Comparison of ENCODE assay signal across 14 cellular contexts in the genomic region with DNA sequence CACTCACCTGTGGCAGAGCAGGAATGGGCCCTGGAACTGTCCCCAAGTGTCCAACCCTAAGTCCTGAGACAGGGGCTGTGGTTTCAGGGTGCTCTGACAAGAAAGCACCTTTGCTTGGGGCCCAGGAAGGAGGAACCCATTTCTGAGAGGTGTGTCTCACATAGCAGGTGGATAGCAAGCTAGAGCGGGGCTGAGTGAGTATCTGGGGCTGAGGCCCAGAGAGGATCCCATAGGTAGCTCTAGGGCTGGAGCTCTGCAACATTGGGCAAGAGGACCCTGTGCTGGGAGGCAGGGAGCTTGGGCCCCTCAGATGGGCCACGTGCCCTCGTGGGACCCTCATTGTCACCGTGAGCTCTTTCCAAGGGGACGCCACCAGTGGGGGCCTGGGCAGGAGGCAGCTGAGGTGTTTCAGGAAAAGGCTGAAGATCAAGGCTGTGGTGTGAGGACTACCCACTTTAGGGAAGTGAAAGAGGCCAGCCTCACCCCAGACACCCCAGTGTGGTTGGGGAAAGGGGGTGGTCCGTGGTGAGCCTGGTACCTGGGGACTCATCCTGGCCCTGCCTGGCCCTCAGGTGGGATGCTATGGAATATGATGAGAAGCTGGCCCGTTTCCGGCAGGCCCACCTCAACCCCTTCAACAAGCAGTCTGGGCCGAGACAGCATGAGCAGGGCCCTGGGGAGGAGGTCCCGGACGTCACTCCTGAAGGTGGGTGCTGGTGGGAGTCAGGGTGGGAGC. TPM values are rescaled to one million over a fixed set of nuclear protein-coding genes. Genes with fewer than 3 reads are reported as not detected.
DNase-seq lines count a peak whose midpoint lies in the region; ATAC-seq, FAIRE-seq and TF ChIP-seq lines count a peak whose summit lies in the region.
"Had no signal": no experiment of that assay in that cellular context is flagged by ENCODE, and none has a peak within 500 bp of the region (broad histone marks: within the 10 kb centered on the region; RNA-seq: fewer than 3 reads in every experiment).

No MANE protein-coding gene starts in this region.

- H3K27ac ChIP-seq in osteoblast (ENCODE audit: low read depth, low read length) = no peak overlapping the region
- H3K27ac ChIP-seq in body of pancreas = no peak overlapping the region
- no peak overlapping the region for H3K27ac ChIP-seq in SK-N-SH (ENCODE audit: low read depth in 2 of 2, low read length in 1 of 2)
- H3K27ac ChIP-seq in ovary = no peak overlapping the region
- H3K27ac ChIP-seq: left lung, pancreas had no signal

- DNase-seq in GM19239 (ENCODE audit: insufficient read length, low spot score) (peak; percentile 79), NAMALWA (ENCODE audit: low spot score) (peak; percentile 41), osteoblast (ENCODE audit: insufficient read length, low spot score, missing footprints) (peak; percentile 77), body of pancreas (no peak), SK-N-SH (no peak), ovary (no peak)
- no peak for DNase-seq in activated CD8-positive, alpha-beta T cell treated with anti-CD3 and anti-CD28 coated beads, Interleukin-2, amount 10 ng/mL, durations not matched to agents 7 days and 5 days
- DNase-seq: activated T-cell treated with anti-CD3 and anti-CD28 coated beads, Interleukin-2, amount 50 U/mL, for 4 hours; NCI-H2029 had no signal

- ATAC-seq in HG02610 (IDR thresholded peaks at IDR 0.05; ENCODE audit: unreplicated experiment) (peak; percentile 55), body of pancreas (no peak)
- no peak for ATAC-seq in activated CD8-positive, alpha-beta T cell treated with anti-CD3 and anti-CD28 coated beads, Interleukin-2, amount 10 ng/mL, durations not matched to agents 7 days and 5 days
- ATAC-seq: activated T-cell treated with anti-CD3 and anti-CD28 coated beads, Interleukin-2, amount 50 U/mL, for 4 hours; left lung; pancreas had no signal

- peaks cover 2% of the 10 kb centered on the region for H3K36me3 Mint-ChIP-seq in activated CD8-positive, alpha-beta T cell treated with anti-CD3 and anti-CD28 coated beads, Interleukin-2, amount 10 ng/mL, durations not matched to agents 7 days and 5 days (ENCODE audit: low read depth)

- no peaks in the 10 kb centered on the region for H3K27me3 Mint-ChIP-seq in activated CD8-positive, alpha-beta T cell treated with anti-CD3 and anti-CD28 coated beads, Interleukin-2, amount 10 ng/mL, durations not matched to agents 7 days and 5 days (ENCODE audit: low read depth)
- H3K27me3 Mint-ChIP-seq: stimulated activated naive CD8-positive, alpha-beta T cell treated with anti-CD3 and anti-CD28 coated beads, Interleukin-15, Interleukin-2, amounts not matched to agents 100 ng/mL and 50 ng/mL, for 24 hours had no signal

- no peak overlapping the region for H3K27ac Mint-ChIP-seq in activated CD8-positive, alpha-beta T cell treated with anti-CD3 and anti-CD28 coated beads, Interleukin-2, amount 10 ng/mL, durations not matched to agents 7 days and 5 days
- H3K27ac Mint-ChIP-seq: stimulated activated naive CD8-positive, alpha-beta T cell treated with anti-CD3 and anti-CD28 coated beads, Interleukin-15, Interleukin-2, amounts not matched to agents 100 ng/mL and 50 ng/mL, for 24 hours had no signal

- H2AFZ ChIP-seq in osteoblast (ENCODE audit: low read length) = no peak overlapping the region
- H2AFZ ChIP-seq in SK-N-SH (ENCODE audit: low read depth) = no peak overlapping the region

- TF ChIP-seq EP300 in SK-N-SH (IDR thresholded peaks at IDR 0.05; ENCODE audit: borderline replicate concordance in 1 of 2, low read depth in 1 of 2, low read length in 1 of 2) (no peak), ovary (IDR thresholded peaks at IDR 0.05) (no peak)

- peaks cover 11% of the 10 kb centered on the region for H3K36me3 ChIP-seq in osteoblast (ENCODE audit: insufficient read depth, low read length)
- peaks cover 3 to 4% of the 10 kb centered on the region in 2 donors for H3K36me3 ChIP-seq in body of pancreas (replicated peaks in 1 of 2; ENCODE audit: insufficient read depth in 1 of 2, low read depth in 2 of 2)
- peaks cover 0 to 21% of the 10 kb centered on the region in 2 experiments for H3K36me3 ChIP-seq in SK-N-SH (replicated peaks in 1 of 2; ENCODE audit: control insufficient read depth in 1 of 2, insufficient read depth in 2 of 2, low read length in 1 of 2)
- no peaks in the 10 kb centered on the region for H3K36me3 ChIP-seq in ovary

- H3K4me2 ChIP-seq in osteoblast (ENCODE audit: insufficient read depth, low read length) (no peak overlapping the region), SK-N-SH (no peak overlapping the region)

- TF ChIP-seq POLR2A in body of pancreas (IDR thresholded peaks at IDR 0.05) (no peak), ovary (IDR thresholded peaks at IDR 0.05) (no peak)

- H3K4me1 Mint-ChIP-seq in activated CD8-positive, alpha-beta T cell treated with anti-CD3 and anti-CD28 coated beads, Interleukin-2, amount 10 ng/mL, durations not matched to agents 7 days and 5 days (ENCODE audit: low read depth) = peaks cover 7% of the 10 kb centered on the region

- no peaks in the 10 kb centered on the region for H3K9me3 ChIP-seq in osteoblast (ENCODE audit: low read depth, low read length)
- H3K9me3 ChIP-seq in body of pancreas = no peaks in the 10 kb centered on the region
- no peaks in the 10 kb centered on the region for H3K9me3 ChIP-seq in SK-N-SH
- no peaks in the 10 kb centered on the region for H3K9me3 ChIP-seq in ovary
- H3K9me3 ChIP-seq: left lung, pancreas had no signal

- TF ChIP-seq CTCF in osteoblast (IDR thresholded peaks at IDR 0.05; ENCODE audit: extremely low read depth, low read depth, low read length) = no peak
- no peak for TF ChIP-seq CTCF in body of pancreas (IDR thresholded peaks at IDR 0.05)
- no peak for TF ChIP-seq CTCF in SK-N-SH (IDR thresholded peaks at IDR 0.05)
- no peak for TF ChIP-seq CTCF in ovary (IDR thresholded peaks at IDR 0.05)

- H3K9me2 ChIP-seq in SK-N-SH = no peaks in the 10 kb centered on the region

- intact Hi-C loops in body of pancreas (cut with DNase I) (no loop called here), ovary (cut with DNase I) (no loop called here)

- H3K4me3 ChIP-seq in osteoblast (ENCODE audit: insufficient read depth, low read length) (no peak overlapping the region), body of pancreas (no peak overlapping the region), SK-N-SH (ENCODE audit: low read depth in 2 of 2, low read length in 1 of 2) (no peak overlapping the region), ovary (no peak overlapping the region)
- H3K4me3 ChIP-seq: left lung, pancreas had no signal

- H3K79me2 ChIP-seq in osteoblast (ENCODE audit: insufficient read depth, low read length) (peaks cover 52% of the 10 kb centered on the region), SK-N-SH (ENCODE audit: insufficient read depth) (peaks cover 21% of the 10 kb centered on the region; the same call in 1 of the 2 replicates)

- H3K4me1 ChIP-seq in osteoblast (ENCODE audit: insufficient read depth, low read length) (peaks cover 5% of the 10 kb centered on the region), body of pancreas (peaks cover 10% of the 10 kb centered on the region), SK-N-SH (ENCODE audit: control insufficient read depth in 1 of 2, insufficient read depth in 2 of 2, low read depth in 1 of 2, low read length in 1 of 2) (peaks cover 0 to 15% of the 10 kb centered on the region in 2 experiments; a peak in 1 of 4 replicates), ovary (ENCODE audit: insufficient read depth) (peaks cover 5% of the 10 kb centered on the region)

- no peak overlapping the region for H3K9ac ChIP-seq in SK-N-SH

- WGBS in body of pancreas, 2 donors = 87 to 92% methylated on average over 9 to 11 of the region's 11 CpGs
- WGBS in SK-N-SH (ENCODE audit: low lambda C conversion rate) = 97% methylated on average over 9 of the region's 11 CpGs
- 92 to 93% (median 93%) methylated on average over 11 of the region's 11 CpGs for WGBS in ovary, 3 donors

- no peaks in the 10 kb centered on the region for H3K27me3 ChIP-seq in osteoblast (ENCODE audit: insufficient read depth, low read length)
- H3K27me3 ChIP-seq in body of pancreas = no peaks in the 10 kb centered on the region
- H3K27me3 ChIP-seq in SK-N-SH (ENCODE audit: insufficient read depth) = no peaks in the 10 kb centered on the region
- no peaks in the 10 kb centered on the region for H3K27me3 ChIP-seq in ovary
- H3K27me3 ChIP-seq: left lung, pancreas had no signal

- H4K20me1 ChIP-seq in osteoblast (ENCODE audit: insufficient read depth, low read length) (peaks cover 17% of the 10 kb centered on the region), SK-N-SH (ENCODE audit: insufficient read depth) (0 out of 2 replicates have a peak, but pooled peaks cover 3% of the 10 kb centered on the region)

- CTCF ChIA-PET in activated CD8-positive, alpha-beta T cell treated with anti-CD3 and anti-CD28 coated beads, Interleukin-2, amount 10 ng/mL, durations not matched to agents 7 days and 5 days (lab: Charles Lee) = no interaction called here
- CTCF ChIA-PET in SK-N-SH (lab: Yijun Ruan, JAX) = interaction anchor here (1.0 to 2.3 kb wide), 4 partner anchors 13 to 248 kb away, joined by 3 to 4 read pairs (median 3); no protein-coding TSS in a partner anchor

- H3K9me3 Mint-ChIP-seq in activated CD8-positive, alpha-beta T cell treated with anti-CD3 and anti-CD28 coated beads, Interleukin-2, amount 10 ng/mL, durations not matched to agents 7 days and 5 days (ENCODE audit: insufficient read depth) = no peaks in the 10 kb centered on the region
- H3K9me3 Mint-ChIP-seq: activated T-cell treated with anti-CD3 and anti-CD28 coated beads, Interleukin-2, amount 50 U/mL, for 4 hours; stimulated activated naive CD8-positive, alpha-beta T cell treated with anti-CD3 and anti-CD28 coated beads, Interleukin-15, Interleukin-2, amounts not matched to agents 100 ng/mL and 50 ng/mL, for 24 hours had no signal

- H3K4me3 Mint-ChIP-seq in activated CD8-positive, alpha-beta T cell treated with anti-CD3 and anti-CD28 coated beads, Interleukin-2, amount 10 ng/mL, durations not matched to agents 7 days and 5 days = no peak overlapping the region
- H3K4me3 Mint-ChIP-seq: activated T-cell treated with anti-CD3 and anti-CD28 coated beads, Interleukin-2, amount 50 U/mL, for 4 hours; stimulated activated naive CD8-positive, alpha-beta T cell treated with anti-CD3 and anti-CD28 coated beads, Interleukin-15, Interleukin-2, amounts not matched to agents 100 ng/mL and 50 ng/mL, for 24 hours had no signal

- POLR2A ChIA-PET in activated CD8-positive, alpha-beta T cell treated with anti-CD3 and anti-CD28 coated beads, Interleukin-2, amount 10 ng/mL, durations not matched to agents 7 days and 5 days (lab: Charles Lee) = interaction anchor here (0.6 kb wide), 1 partner anchor 83 kb away, joined by 3 read pairs; no protein-coding TSS in a partner anchor
- POLR2A ChIA-PET in SK-N-SH (lab: Yijun Ruan, JAX) = no interaction called here

- no peaks in the 10 kb centered on the region for H3F3A ChIP-seq in SK-N-SH (replicated peaks; ENCODE audit: insufficient read depth)

- no peak for TF ChIP-seq RAD21 in SK-N-SH (IDR thresholded peaks at IDR 0.05; ENCODE audit: low read length)

- peak; percentile 81 for FAIRE-seq in GM19239 (lab: Jason Lieb, UNC)
- FAIRE-seq: pancreas, RCC 7860 had no signal

RNA-seq across cellular contexts. Expression of gene DEF8, which starts 5.3 kb away (rescaled TPM):
- total RNA-seq in osteoblast (48.6 and 48.9 TPM in 2 replicates), body of pancreas (10 to 100 TPM; 51.6 to 80.8 TPM), ovary (10 to 100 TPM; 37.8 to 64.4 (median 53.3) TPM)
- 10 to 100 TPM; 19.8 to 25.7 TPM for total RNA-seq in activated CD8-positive, alpha-beta T cell treated with anti-CD3 and anti-CD28 coated beads, Interleukin-2, amount 10 ng/mL, durations not matched to agents 7 days and 5 days
- polyA plus RNA-seq in SK-N-SH (2012; rRNA removed) (112 and 119 TPM in 2 replicates), ovary (10 to 100 TPM; 17.9 to 44.4 TPM)
- polyA plus RNA-seq in SK-N-SH (2012; cell fraction: cytosol; rRNA removed) = 64.2 and 86.4 TPM in 2 replicates
- polyA plus RNA-seq in SK-N-SH (2012; cell fraction: nucleus; rRNA removed) = 254 and 369 TPM in 2 replicates

RNA-seq across cellular contexts. Expression of gene TUBB3, which starts 30.7 kb away (rescaled TPM):
- 166 and 239 TPM in 2 replicates for total RNA-seq in osteoblast
- 1 to 10 TPM; 1.1 to 1.3 TPM for total RNA-seq in activated CD8-positive, alpha-beta T cell treated with anti-CD3 and anti-CD28 coated beads, Interleukin-2, amount 10 ng/mL, durations not matched to agents 7 days and 5 days
- 1 to 10 TPM in 1 of 2 donors, not detected in 1; 2.9 TPM for total RNA-seq in body of pancreas
- polyA plus RNA-seq in SK-N-SH (2012; rRNA removed) = 375 and 428 TPM in 2 replicates
- 199 and 310 TPM in 2 replicates for polyA plus RNA-seq in SK-N-SH (2012; cell fraction: cytosol; rRNA removed)
- 384 TPM in 2 replicates for polyA plus RNA-seq in SK-N-SH (2012; cell fraction: nucleus; rRNA removed)
- 10 to 100 TPM in 1 of 7 donors, 1 to 10 TPM in 5, under 1 TPM in 1; 0.73 to 22.6 (median 2.5) TPM for total RNA-seq in ovary
- polyA plus RNA-seq in ovary = 1 to 10 TPM; 1.4 to 2.7 TPM

RNA-seq across cellular contexts. Expression of gene MC1R, which starts 35.2 kb away (rescaled TPM):
- total RNA-seq in osteoblast (4.7 and 5.1 TPM in 2 replicates), body of pancreas (1 to 10 TPM; 3.6 TPM), ovary (1 to 10 TPM; 3.6 to 8.5 (median 6.2) TPM)
- 1 to 10 TPM; 4.7 to 5.0 TPM for total RNA-seq in activated CD8-positive, alpha-beta T cell treated with anti-CD3 and anti-CD28 coated beads, Interleukin-2, amount 10 ng/mL, durations not matched to agents 7 days and 5 days
- polyA plus RNA-seq in SK-N-SH (2012; rRNA removed) (11.1 and 12.7 TPM in 2 replicates), ovary (1 to 10 TPM in 1 of 2 donors, under 1 TPM in 1; 0.42 to 4.4 TPM)
- polyA plus RNA-seq in SK-N-SH (2012; cell fraction: cytosol; rRNA removed) = 2.7 and 4.6 TPM in 2 replicates
- polyA plus RNA-seq in SK-N-SH (2012; cell fraction: nucleus; rRNA removed) = 35.2 and 44.1 TPM in 2 replicates

Comparison
In these comparisons a context has a peak if more than half of its experiments do, and no peak if none do; other contexts are left out.
1. DNase-seq: peak in GM19239 (single experiment), NAMALWA (single experiment) and osteoblast (single experiment); none in activated CD8-positive, alpha-beta T cell treated with anti-CD3 and anti-CD28 coated beads, Interleukin-2, amount 10 ng/mL, durations not matched to agents 7 days and 5 days (single experiment), body of pancreas (0 of 4), SK-N-SH (single experiment) and ovary (0 of 5).